ENCODE assay signal across 14 cellular contexts in genomic region chr1:100924212-100924611, GRCh38. TPM values are rescaled to one million over a fixed set of nuclear protein-coding genes. Genes with fewer than 3 reads are reported as not detected.
DNase-seq lines count a peak whose midpoint lies in the region; ATAC-seq and FAIRE-seq lines count a peak whose summit lies in the region.
"Had no signal": no experiment of that assay in that cellular context is flagged by ENCODE, and none has a peak within 500 bp of the region (broad histone marks: within the 10 kb centered on the region; RNA-seq: fewer than 3 reads in every experiment).

No MANE protein-coding gene starts in this region.

- H3K27ac Mint-ChIP-seq in activated naive CD8-positive, alpha-beta T cell treated with anti-CD3 and anti-CD28 coated beads for 36 hours = peak overlapping the region; percentile 26
- H3K27ac Mint-ChIP-seq: B cell had no signal

- peak; percentile 64 for FAIRE-seq in islet of Langerhans (lab: Jason Lieb, UNC)
- FAIRE-seq: HTR-8/SVneo, RCC 7860 had no signal

- H3K9me3 Mint-ChIP-seq in activated naive CD8-positive, alpha-beta T cell treated with anti-CD3 and anti-CD28 coated beads for 36 hours = peaks cover 10% of the 10 kb centered on the region

- H3K9me3 ChIP-seq in KOPT-K1 (ENCODE audit: insufficient read depth, low read length, poor library complexity, severe bottlenecking) = peaks cover 7% of the 10 kb centered on the region

- H3K36me3 Mint-ChIP-seq in activated naive CD8-positive, alpha-beta T cell treated with anti-CD3 and anti-CD28 coated beads for 36 hours = peaks cover 11% of the 10 kb centered on the region

- DNase-seq in Daoy (ENCODE audit: low read depth) = peak; percentile 21
- DNase-seq in activated naive CD8-positive, alpha-beta T cell treated with anti-CD3 and anti-CD28 coated beads for 36 hours = no peak
- DNase-seq in COR-L47 (lab: John Stamatoyannopoulos, UW) = no peak
- no peak for DNase-seq in kidney glomerular epithelial cell (lab: John Stamatoyannopoulos, UW)
- DNase-seq in NCI-H1694 (lab: John Stamatoyannopoulos, UW) = no peak
- DNase-seq: DND-41, mesendoderm, T1000 had no signal

- H3K36me3 ChIP-seq in KOPT-K1 (ENCODE audit: insufficient read depth, low read length) = peaks cover 74% of the 10 kb centered on the region

- H3K27ac ChIP-seq in KOPT-K1 (ENCODE audit: low read depth, low read length, poor library complexity, severe bottlenecking) = peak overlapping the region; percentile 83

- peaks cover 27% of the 10 kb centered on the region for H3K4me1 Mint-ChIP-seq in activated naive CD8-positive, alpha-beta T cell treated with anti-CD3 and anti-CD28 coated beads for 36 hours

- H3K4me3 Mint-ChIP-seq in activated naive CD8-positive, alpha-beta T cell treated with anti-CD3 and anti-CD28 coated beads for 36 hours = no peak overlapping the region
- H3K4me3 Mint-ChIP-seq: B cell had no signal

- H3K27me3 Mint-ChIP-seq in activated naive CD8-positive, alpha-beta T cell treated with anti-CD3 and anti-CD28 coated beads for 36 hours = no peaks in the 10 kb centered on the region
- H3K27me3 Mint-ChIP-seq: B cell had no signal

- ATAC-seq in HG02884 (IDR thresholded peaks at IDR 0.05; ENCODE audit: unreplicated experiment) = no peak

RNA-seq across cellular contexts. Expression of gene SLC30A7, which starts 28.3 kb away (rescaled TPM):
- 69.5 and 70.4 TPM in 2 replicates for total RNA-seq in Daoy (2014; rRNA removed; shearing (Covaris generic))
- total RNA-seq in activated naive CD8-positive, alpha-beta T cell treated with anti-CD3 and anti-CD28 coated beads for 36 hours = 10 to 100 TPM; 38.9 to 40.9 TPM

RNA-seq across cellular contexts. Expression of gene EXTL2, which starts 29.6 kb away (rescaled TPM):
- 26.3 and 29.3 TPM in 2 replicates for total RNA-seq in Daoy (2014; rRNA removed; shearing (Covaris generic))
- 10 to 100 TPM in 1 of 2 experiments, 1 to 10 TPM in 1; 10.0 to 10.8 TPM for total RNA-seq in activated naive CD8-positive, alpha-beta T cell treated with anti-CD3 and anti-CD28 coated beads for 36 hours
